1 cellular context compared by ENCODE assay signal in genomic region chr11:74951241-74951640, GRCh38.
TF ChIP-seq lines count a peak whose summit lies in the region.

No MANE protein-coding gene starts in this region.

TF ChIP-seq in GM23338, 12 proteins besides CTCF, POLR2A, EP300 and RAD21 (continued from another document):
- no peak for TF ChIP-seq ZNF462 (CRISPR knock-in tag; IDR thresholded peaks at IDR 0.05)
- TF ChIP-seq NANOG (IDR thresholded peaks at IDR 0.05; ENCODE audit: borderline replicate concordance): no peak
- TF ChIP-seq POLR2AphosphoS5 (IDR thresholded peaks at IDR 0.05; ENCODE audit: low read depth): no peak
- TF ChIP-seq EZH2phosphoT487 (IDR thresholded peaks at IDR 0.05; ENCODE audit: unreplicated experiment): no peak
- no peak for TF ChIP-seq ZNF114 (CRISPR knock-in tag; IDR thresholded peaks at IDR 0.05)
